ENCODE assay signal across 10 cellular contexts in the genomic region with DNA sequence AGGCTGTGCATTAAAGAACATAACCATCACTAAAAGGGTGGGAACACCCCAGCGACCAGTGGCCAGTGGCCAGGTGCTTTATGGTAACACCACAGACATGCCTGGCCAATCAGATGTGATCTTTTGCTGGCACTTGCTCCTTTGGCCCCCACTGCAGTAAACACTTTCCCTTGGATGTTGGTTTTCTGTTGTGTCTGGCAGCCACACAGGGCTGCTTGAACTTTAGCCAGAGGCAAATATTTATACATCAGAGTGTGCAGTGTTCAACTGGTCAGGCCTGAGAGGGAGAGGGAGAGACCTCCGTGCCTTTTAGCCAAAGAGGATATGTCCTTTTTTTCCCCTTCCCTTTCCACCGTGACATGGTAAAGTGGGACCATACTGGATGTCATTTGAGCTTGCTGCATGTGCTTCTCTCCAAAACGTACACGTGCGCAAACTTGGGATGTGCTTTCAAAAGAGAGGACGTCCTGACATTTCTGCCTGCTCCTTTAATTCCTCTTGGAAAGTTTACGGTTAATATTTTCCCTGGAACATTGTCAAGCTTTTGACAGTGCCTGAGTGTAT.
A peak's percentile ranks its signal among the peaks of the same experiment; 100 is the strongest.
DNase-seq lines count a peak whose midpoint lies in the region; ATAC-seq and TF ChIP-seq lines count a peak whose summit lies in the region.
"Had no signal": no experiment of that assay in that cellular context is flagged by ENCODE, and none has a peak within 500 bp of the region (broad histone marks: within the 10 kb centered on the region; RNA-seq: fewer than 3 reads in every experiment).

No MANE protein-coding gene starts in this region.

- ATAC-seq in omental fat pad (ENCODE audit: low FRiP score) (peak; percentile 27), T-cell (replicated peaks in 1 of 4) (no peak), HG02884 (IDR thresholded peaks at IDR 0.05; ENCODE audit: unreplicated experiment) (no peak)

- no peak overlapping the region for H3K27ac ChIP-seq in AG04450 (ENCODE audit: low read depth, low read length)
- peak overlapping the region; percentile 88 for H3K27ac ChIP-seq in RWPE1
- no peak overlapping the region for H3K27ac ChIP-seq in WERI-Rb-1
- H3K27ac ChIP-seq: BLaER1 had no signal

- CTCF ChIA-PET in AG04450 (lab: Charles Lee) (interaction anchor here (0.5 kb wide), 1 partner anchor 103 kb away, joined by 3 read pairs; no protein-coding TSS in a partner anchor), RWPE1 (lab: Yijun Ruan, JAX) (no interaction called here), T-cell (lab: Charles Lee) (no interaction called here)

- POLR2A ChIA-PET in AG04450 (lab: Yijun Ruan, JAX) (no interaction called here), RWPE1 (lab: Yijun Ruan, JAX; ENCODE audit: low non-redundant PET) (no interaction called here), T-cell (lab: Charles Lee) (no interaction called here)

- H3K9me3 ChIP-seq in AG04450 (ENCODE audit: control insufficient read depth, insufficient read depth, low read length), result no peaks in the 10 kb centered on the region
- H3K9me3 ChIP-seq in WERI-Rb-1 (ENCODE audit: severe bottlenecking), result no peaks in the 10 kb centered on the region
- H3K9me3 ChIP-seq: BLaER1 had no signal

- no peaks in the 10 kb centered on the region for H3K36me3 ChIP-seq in WERI-Rb-1
- H3K36me3 ChIP-seq: BLaER1 had no signal

- DNase-seq in AG04450 (ENCODE audit: low read depth, low spot score) (no peak), RWPE1 (ENCODE audit: low spot score) (no peak), fibroblast of peridontal ligament (ENCODE audit: extremely low read depth) (peak; percentile 58), omental fat pad (ENCODE audit: low spot score) (no peak), T-cell (no peak), LoVo (ENCODE audit: low spot score) (no peak), WERI-Rb-1 (no peak)
- DNase-seq: activated CD4-positive, CD25-positive, alpha-beta regulatory T cell treated with anti-CD3 and anti-CD28 coated beads, Interleukin-2, amount 50 U/mL, for 72 hours had no signal

- H3K4me3 ChIP-seq in AG04450 (ENCODE audit: low read depth, low read length), result peak overlapping the region; percentile 25; the same call in 1 of the 2 replicates
- no peak overlapping the region for H3K4me3 ChIP-seq in WERI-Rb-1 (ENCODE audit: low read depth, low read length)
- H3K4me3 ChIP-seq: BLaER1 had no signal

- no peaks in the 10 kb centered on the region for H3K9me3 Mint-ChIP-seq in T-cell

- H3K4me3 Mint-ChIP-seq in T-cell, result no peak overlapping the region

- no peaks in the 10 kb centered on the region for H3K27me3 Mint-ChIP-seq in T-cell

- no peaks in the 10 kb centered on the region for H3K36me3 Mint-ChIP-seq in T-cell

- H3K27me3 ChIP-seq in AG04450 (ENCODE audit: control insufficient read depth, insufficient read depth, low read length) (no peaks in the 10 kb centered on the region), WERI-Rb-1 (ENCODE audit: insufficient read depth, low read depth, severe bottlenecking) (no peaks in the 10 kb centered on the region)
- H3K27me3 ChIP-seq: BLaER1 had no signal

- H3K27ac Mint-ChIP-seq in T-cell, result no peak overlapping the region

- H3K4me1 Mint-ChIP-seq in T-cell, result peaks cover 0 to 4% (median 0%) of the 10 kb centered on the region in 3 donors

- TF ChIP-seq CTCF in AG04450 (IDR thresholded peaks at IDR 0.05; ENCODE audit: low read depth, low read length), result no peak
- TF ChIP-seq CTCF in RWPE1 (conservative IDR thresholded peaks at IDR 0.05; ENCODE audit: low read depth), result no peak
- TF ChIP-seq CTCF in omental fat pad (IDR thresholded peaks at IDR 0.05), result no peak
- TF ChIP-seq CTCF in WERI-Rb-1 (IDR thresholded peaks at IDR 0.05; ENCODE audit: low read depth, low read length), result no peak
